33 cellular contexts compared by ENCODE assay signal in the genomic region with DNA sequence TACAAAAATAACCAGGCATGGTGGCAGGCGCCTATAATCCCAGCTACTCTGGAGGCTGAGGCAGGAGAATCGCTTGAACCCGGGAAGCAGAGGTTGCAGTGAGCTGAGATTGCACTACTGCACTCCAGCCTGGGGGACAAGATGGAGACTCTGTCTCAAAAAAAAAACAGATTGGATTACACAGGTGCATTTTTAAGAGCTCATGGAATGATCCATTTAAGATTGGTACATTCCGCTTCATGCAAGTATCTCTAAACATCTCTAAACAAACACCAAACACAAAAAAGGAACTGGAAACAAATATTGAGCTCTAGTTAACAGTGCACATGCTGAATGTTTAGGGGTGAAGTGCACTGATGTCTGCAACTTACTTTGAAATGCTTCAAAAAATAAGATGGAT.
"Had no signal": no experiment of that assay in that cellular context is flagged by ENCODE, and none has a peak within 500 bp of the region (broad histone marks: within the 10 kb centered on the region; RNA-seq: fewer than 3 reads in every experiment).

No MANE protein-coding gene starts in this region.

- H3K27me3 ChIP-seq: body of pancreas, breast epithelium had no signal

- H3K36me3 ChIP-seq: breast epithelium, WERI-Rb-1 had no signal

- H3K27ac Mint-ChIP-seq: activated CD4-positive, alpha-beta T cell treated with anti-CD3 and anti-CD28 coated beads, Interleukin-2, amount 10 ng/mL, durations not matched to agents 24 days and 14 days; activated CD8-positive, alpha-beta T cell treated with anti-CD3 and anti-CD28 coated beads for 36 hours; activated naive CD4-positive, alpha-beta T cell treated with anti-CD3 and anti-CD28 coated beads, Interleukin-2, amount 50 U/mL, for 24 hours; activated naive CD8-positive, alpha-beta T cell treated with anti-CD3 and anti-CD28 coated beads, Interleukin-2, amount 10 ng/mL, durations not matched to agents 7 days and 5 days; activated T-helper 2 cell treated with anti-CD3 and anti-CD28 coated beads, Interferon-gamma antibody, Interleukin-2, Interleukin-4, amounts not matched to agents 10 μg/mL and 5 μg/mL and 100 μg/mL, durations not matched to agents 14 hours and 24 hours and 36 hours; T-cell; T-helper 17 cell had no signal

- H3K9me3 Mint-ChIP-seq: activated CD8-positive, alpha-beta T cell treated with anti-CD3 and anti-CD28 coated beads for 36 hours; activated naive CD4-positive, alpha-beta T cell treated with anti-CD3 and anti-CD28 coated beads, Interleukin-2, amount 50 U/mL, for 24 hours; activated naive CD8-positive, alpha-beta T cell treated with anti-CD3 and anti-CD28 coated beads, Interleukin-2, amount 10 ng/mL, durations not matched to agents 7 days and 5 days; activated T-helper 2 cell treated with anti-CD3 and anti-CD28 coated beads, Interferon-gamma antibody, Interleukin-2, Interleukin-4, amounts not matched to agents 10 μg/mL and 5 μg/mL and 100 μg/mL, durations not matched to agents 14 hours and 24 hours and 36 hours; T-cell had no signal

- H3K9me3 ChIP-seq: body of pancreas, breast epithelium had no signal

- DNase-seq: activated CD4-positive, alpha-beta T cell treated with anti-CD3 and anti-CD28 coated beads for 1 hour; activated CD4-positive, alpha-beta T cell treated with anti-CD3 and anti-CD28 coated beads, Interleukin-2, amount 10 ng/mL, durations not matched to agents 24 days and 14 days; activated CD4-positive, alpha-beta T cell treated with anti-CD3 and anti-CD28 coated beads, Interleukin-2, amount 50 U/mL, for 4 hours; activated CD4-positive, CD25-positive, alpha-beta regulatory T cell; activated CD8-positive, alpha-beta T cell treated with anti-CD3 and anti-CD28 coated beads for 36 hours; activated gamma-delta T cell; activated naive CD4-positive, alpha-beta T cell treated with Interleukin-2 at 50 U/mL for 16 hours; activated naive CD8-positive, alpha-beta T cell treated with anti-CD3 and anti-CD28 coated beads, Interleukin-2, amount 10 ng/mL, durations not matched to agents 7 days and 5 days; activated T-cell treated with anti-CD3 and anti-CD28 coated beads, Interleukin-2, amount 50 U/mL, for 1 hour; caudate nucleus; cerebellar nuclear complex; NCI-H1048; NCI-H1105 treated with DMSO at 0.1 percent for 48 hours; NCI-H1436; NCI-H1694; NCI-H1930; NCI-H2107; NCI-H2171; NCI-H510A; NCI-H748 treated with DMSO at 0.1 percent for 48 hours; NK-92 treated with Interleukin-12 subunit alpha and Interleukin-12 subunit beta, amount 100 ng/mL, for 24 hours; PC-9; SIG-M5; T-cell; T-helper 17 cell had no signal

- H3K36me3 Mint-ChIP-seq: activated naive CD4-positive, alpha-beta T cell treated with anti-CD3 and anti-CD28 coated beads, Interleukin-2, amount 50 U/mL, for 24 hours; activated naive CD8-positive, alpha-beta T cell treated with anti-CD3 and anti-CD28 coated beads, Interleukin-2, amount 10 ng/mL, durations not matched to agents 7 days and 5 days; T-cell had no signal

- H3K4me3 ChIP-seq: body of pancreas, breast epithelium, PC-9 had no signal

- H3K4me1 Mint-ChIP-seq: activated CD4-positive, alpha-beta T cell treated with anti-CD3 and anti-CD28 coated beads, Interleukin-2, amount 10 ng/mL, durations not matched to agents 24 days and 14 days; activated naive CD4-positive, alpha-beta T cell treated with anti-CD3 and anti-CD28 coated beads, Interleukin-2, amount 50 U/mL, for 24 hours; activated naive CD8-positive, alpha-beta T cell treated with anti-CD3 and anti-CD28 coated beads, Interleukin-2, amount 10 ng/mL, durations not matched to agents 7 days and 5 days; T-cell; T-helper 17 cell had no signal

- H3K27ac ChIP-seq: body of pancreas, PC-9, RWPE1 had no signal

- H2AFZ ChIP-seq: PC-9 had no signal

- H3K4me1 ChIP-seq: body of pancreas, breast epithelium had no signal

- ATAC-seq: activated CD8-positive, alpha-beta T cell treated with anti-CD3 and anti-CD28 coated beads for 36 hours; body of pancreas; Right ventricle myocardium inferior; SK-N-SH treated with all-trans-retinoic acid at 6 μM for 48 hours; T-cell; T-helper 17 cell had no signal

- H3K4me3 Mint-ChIP-seq: activated CD4-positive, alpha-beta T cell treated with anti-CD3 and anti-CD28 coated beads, Interleukin-2, amount 10 ng/mL, durations not matched to agents 24 days and 14 days; activated CD8-positive, alpha-beta T cell treated with anti-CD3 and anti-CD28 coated beads for 36 hours; activated naive CD4-positive, alpha-beta T cell treated with anti-CD3 and anti-CD28 coated beads, Interleukin-2, amount 50 U/mL, for 24 hours; activated naive CD8-positive, alpha-beta T cell treated with anti-CD3 and anti-CD28 coated beads, Interleukin-2, amount 10 ng/mL, durations not matched to agents 7 days and 5 days; T-cell; T-helper 17 cell had no signal

- H3K4me2 ChIP-seq: PC-9 had no signal

- H3K27me3 Mint-ChIP-seq: activated naive CD4-positive, alpha-beta T cell treated with anti-CD3 and anti-CD28 coated beads, Interleukin-2, amount 50 U/mL, for 24 hours had no signal
